2 cellular contexts compared by ENCODE assay signal in the genomic region with DNA sequence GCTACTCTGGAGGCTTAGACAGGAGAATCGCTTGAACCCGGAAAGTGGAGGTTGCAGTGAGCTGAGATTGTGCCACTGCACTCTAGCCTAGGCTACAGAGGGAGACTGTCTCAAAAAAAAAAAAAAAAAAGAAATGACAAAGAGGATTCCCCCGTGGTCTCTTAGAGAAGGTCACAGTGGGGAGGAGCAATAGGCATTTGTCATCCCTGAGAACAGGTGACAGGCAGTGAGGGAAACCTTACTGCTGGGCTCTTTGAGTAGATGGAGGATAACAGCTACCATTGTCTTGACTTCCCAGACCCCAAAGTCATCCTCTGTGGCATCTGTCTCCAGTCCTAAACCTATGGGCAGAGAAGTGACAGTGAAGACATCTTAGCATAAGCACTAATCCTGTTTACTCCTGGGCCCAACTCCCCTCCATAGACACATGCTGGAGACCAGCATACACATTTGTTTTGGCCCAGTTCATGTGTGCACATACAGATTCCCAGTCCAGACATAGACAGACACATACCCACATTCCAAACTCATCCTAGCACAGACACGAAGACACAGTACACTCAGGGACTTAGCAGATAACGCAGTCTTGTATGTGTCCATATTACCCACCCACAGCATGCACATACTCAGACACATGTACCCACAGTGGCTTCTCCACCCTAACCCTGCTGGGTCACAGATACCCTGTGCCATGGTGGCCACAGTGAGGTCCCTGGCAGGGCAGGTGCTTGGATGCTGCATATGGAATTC.
TF ChIP-seq lines count a peak whose summit lies in the region.

No MANE protein-coding gene starts in this region.

TF ChIP-seq in GM23338, 12 proteins besides CTCF, POLR2A, EP300 and RAD21 (continued from another document and continues in another):
- TF ChIP-seq, protein P1, sequence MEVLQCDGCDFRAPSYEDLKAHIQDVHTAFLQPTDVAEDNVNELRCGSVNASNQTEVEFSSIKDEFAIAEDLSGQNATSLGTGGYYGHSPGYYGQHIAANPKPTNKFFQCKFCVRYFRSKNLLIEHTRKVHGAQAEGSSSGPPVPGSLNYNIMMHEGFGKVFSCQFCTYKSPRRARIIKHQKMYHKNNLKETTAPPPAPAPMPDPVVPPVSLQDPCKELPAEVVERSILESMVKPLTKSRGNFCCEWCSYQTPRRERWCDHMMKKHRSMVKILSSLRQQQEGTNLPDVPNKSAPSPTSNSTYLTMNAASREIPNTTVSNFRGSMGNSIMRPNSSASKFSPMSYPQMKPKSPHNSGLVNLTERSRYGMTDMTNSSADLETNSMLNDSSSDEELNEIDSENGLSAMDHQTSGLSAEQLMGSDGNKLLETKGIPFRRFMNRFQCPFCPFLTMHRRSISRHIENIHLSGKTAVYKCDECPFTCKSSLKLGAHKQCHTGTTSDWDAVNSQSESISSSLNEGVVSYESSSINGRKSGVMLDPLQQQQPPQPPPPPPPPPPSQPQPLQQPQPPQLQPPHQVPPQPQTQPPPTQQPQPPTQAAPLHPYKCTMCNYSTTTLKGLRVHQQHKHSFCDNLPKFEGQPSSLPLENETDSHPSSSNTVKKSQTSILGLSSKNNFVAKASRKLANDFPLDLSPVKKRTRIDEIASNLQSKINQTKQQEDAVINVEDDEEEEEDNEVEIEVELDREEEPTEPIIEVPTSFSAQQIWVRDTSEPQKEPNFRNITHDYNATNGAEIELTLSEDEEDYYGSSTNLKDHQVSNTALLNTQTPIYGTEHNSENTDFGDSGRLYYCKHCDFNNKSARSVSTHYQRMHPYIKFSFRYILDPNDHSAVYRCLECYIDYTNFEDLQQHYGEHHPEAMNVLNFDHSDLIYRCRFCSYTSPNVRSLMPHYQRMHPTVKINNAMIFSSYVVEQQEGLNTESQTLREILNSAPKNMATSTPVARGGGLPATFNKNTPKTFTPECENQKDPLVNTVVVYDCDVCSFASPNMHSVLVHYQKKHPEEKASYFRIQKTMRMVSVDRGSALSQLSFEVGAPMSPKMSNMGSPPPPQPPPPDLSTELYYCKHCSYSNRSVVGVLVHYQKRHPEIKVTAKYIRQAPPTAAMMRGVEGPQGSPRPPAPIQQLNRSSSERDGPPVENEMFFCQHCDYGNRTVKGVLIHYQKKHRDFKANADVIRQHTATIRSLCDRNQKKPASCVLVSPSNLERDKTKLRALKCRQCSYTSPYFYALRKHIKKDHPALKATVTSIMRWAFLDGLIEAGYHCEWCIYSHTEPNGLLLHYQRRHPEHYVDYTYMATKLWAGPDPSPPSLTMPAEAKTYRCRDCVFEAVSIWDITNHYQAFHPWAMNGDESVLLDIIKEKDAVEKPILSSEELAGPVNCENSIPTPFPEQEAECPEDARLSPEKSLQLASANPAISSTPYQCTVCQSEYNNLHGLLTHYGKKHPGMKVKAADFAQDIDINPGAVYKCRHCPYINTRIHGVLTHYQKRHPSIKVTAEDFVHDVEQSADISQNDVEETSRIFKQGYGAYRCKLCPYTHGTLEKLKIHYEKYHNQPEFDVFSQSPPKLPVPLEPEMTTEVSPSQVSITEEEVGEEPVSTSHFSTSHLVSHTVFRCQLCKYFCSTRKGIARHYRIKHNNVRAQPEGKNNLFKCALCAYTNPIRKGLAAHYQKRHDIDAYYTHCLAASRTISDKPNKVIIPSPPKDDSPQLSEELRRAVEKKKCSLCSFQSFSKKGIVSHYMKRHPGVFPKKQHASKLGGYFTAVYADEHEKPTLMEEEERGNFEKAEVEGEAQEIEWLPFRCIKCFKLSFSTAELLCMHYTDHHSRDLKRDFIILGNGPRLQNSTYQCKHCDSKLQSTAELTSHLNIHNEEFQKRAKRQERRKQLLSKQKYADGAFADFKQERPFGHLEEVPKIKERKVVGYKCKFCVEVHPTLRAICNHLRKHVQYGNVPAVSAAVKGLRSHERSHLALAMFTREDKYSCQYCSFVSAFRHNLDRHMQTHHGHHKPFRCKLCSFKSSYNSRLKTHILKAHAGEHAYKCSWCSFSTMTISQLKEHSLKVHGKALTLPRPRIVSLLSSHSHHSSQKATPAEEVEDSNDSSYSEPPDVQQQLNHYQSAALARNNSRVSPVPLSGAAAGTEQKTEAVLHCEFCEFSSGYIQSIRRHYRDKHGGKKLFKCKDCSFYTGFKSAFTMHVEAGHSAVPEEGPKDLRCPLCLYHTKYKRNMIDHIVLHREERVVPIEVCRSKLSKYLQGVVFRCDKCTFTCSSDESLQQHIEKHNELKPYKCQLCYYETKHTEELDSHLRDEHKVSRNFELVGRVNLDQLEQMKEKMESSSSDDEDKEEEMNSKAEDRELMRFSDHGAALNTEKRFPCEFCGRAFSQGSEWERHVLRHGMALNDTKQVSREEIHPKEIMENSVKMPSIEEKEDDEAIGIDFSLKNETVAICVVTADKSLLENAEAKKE (CRISPR knock-in tag; IDR thresholded peaks at IDR 0.05): no peak
- no peak for TF ChIP-seq STAT1 (IDR thresholded peaks at IDR 0.05; ENCODE audit: unreplicated experiment)
- TF ChIP-seq, protein P2, sequence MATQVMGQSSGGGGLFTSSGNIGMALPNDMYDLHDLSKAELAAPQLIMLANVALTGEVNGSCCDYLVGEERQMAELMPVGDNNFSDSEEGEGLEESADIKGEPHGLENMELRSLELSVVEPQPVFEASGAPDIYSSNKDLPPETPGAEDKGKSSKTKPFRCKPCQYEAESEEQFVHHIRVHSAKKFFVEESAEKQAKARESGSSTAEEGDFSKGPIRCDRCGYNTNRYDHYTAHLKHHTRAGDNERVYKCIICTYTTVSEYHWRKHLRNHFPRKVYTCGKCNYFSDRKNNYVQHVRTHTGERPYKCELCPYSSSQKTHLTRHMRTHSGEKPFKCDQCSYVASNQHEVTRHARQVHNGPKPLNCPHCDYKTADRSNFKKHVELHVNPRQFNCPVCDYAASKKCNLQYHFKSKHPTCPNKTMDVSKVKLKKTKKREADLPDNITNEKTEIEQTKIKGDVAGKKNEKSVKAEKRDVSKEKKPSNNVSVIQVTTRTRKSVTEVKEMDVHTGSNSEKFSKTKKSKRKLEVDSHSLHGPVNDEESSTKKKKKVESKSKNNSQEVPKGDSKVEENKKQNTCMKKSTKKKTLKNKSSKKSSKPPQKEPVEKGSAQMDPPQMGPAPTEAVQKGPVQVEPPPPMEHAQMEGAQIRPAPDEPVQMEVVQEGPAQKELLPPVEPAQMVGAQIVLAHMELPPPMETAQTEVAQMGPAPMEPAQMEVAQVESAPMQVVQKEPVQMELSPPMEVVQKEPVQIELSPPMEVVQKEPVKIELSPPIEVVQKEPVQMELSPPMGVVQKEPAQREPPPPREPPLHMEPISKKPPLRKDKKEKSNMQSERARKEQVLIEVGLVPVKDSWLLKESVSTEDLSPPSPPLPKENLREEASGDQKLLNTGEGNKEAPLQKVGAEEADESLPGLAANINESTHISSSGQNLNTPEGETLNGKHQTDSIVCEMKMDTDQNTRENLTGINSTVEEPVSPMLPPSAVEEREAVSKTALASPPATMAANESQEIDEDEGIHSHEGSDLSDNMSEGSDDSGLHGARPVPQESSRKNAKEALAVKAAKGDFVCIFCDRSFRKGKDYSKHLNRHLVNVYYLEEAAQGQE (IDR thresholded peaks at IDR 0.05; ENCODE audit: unreplicated experiment): no peak
- no peak for TF ChIP-seq ZNF331 (CRISPR knock-in tag; IDR thresholded peaks at IDR 0.05; ENCODE audit: low read depth)
- no peak for TF ChIP-seq EZH2 (IDR thresholded peaks at IDR 0.05; ENCODE audit: low read depth, unreplicated experiment)
- TF ChIP-seq, protein P3, sequence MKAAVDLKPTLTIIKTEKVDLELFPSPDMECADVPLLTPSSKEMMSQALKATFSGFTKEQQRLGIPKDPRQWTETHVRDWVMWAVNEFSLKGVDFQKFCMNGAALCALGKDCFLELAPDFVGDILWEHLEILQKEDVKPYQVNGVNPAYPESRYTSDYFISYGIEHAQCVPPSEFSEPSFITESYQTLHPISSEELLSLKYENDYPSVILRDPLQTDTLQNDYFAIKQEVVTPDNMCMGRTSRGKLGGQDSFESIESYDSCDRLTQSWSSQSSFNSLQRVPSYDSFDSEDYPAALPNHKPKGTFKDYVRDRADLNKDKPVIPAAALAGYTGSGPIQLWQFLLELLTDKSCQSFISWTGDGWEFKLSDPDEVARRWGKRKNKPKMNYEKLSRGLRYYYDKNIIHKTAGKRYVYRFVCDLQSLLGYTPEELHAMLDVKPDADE (IDR thresholded peaks at IDR 0.05): no peak
- TF ChIP-seq NANOG (IDR thresholded peaks at IDR 0.05; ENCODE audit: borderline replicate concordance): no peak

TF ChIP-seq in WTC11, 78 proteins besides CTCF, POLR2A, EP300 and RAD21 (continued from another document):
- TF ChIP-seq, protein P4, sequence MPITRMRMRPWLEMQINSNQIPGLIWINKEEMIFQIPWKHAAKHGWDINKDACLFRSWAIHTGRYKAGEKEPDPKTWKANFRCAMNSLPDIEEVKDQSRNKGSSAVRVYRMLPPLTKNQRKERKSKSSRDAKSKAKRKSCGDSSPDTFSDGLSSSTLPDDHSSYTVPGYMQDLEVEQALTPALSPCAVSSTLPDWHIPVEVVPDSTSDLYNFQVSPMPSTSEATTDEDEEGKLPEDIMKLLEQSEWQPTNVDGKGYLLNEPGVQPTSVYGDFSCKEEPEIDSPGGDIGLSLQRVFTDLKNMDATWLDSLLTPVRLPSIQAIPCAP (CRISPR knock-in tag; IDR thresholded peaks at IDR 0.05): no peak
- TF ChIP-seq ATF1 (CRISPR knock-in tag; IDR thresholded peaks at IDR 0.05) (no peak), RORB (CRISPR knock-in tag; IDR thresholded peaks at IDR 0.05) (no peak), GABPB1 (CRISPR knock-in tag; IDR thresholded peaks at IDR 0.05) (no peak), EMX1 (CRISPR knock-in tag; IDR thresholded peaks at IDR 0.05) (no peak), MYBL2 (CRISPR knock-in tag; IDR thresholded peaks at IDR 0.05) (no peak), ZNF138 (CRISPR knock-in tag; conservative IDR thresholded peaks at IDR 0.05) (no peak), ZNF263 (CRISPR knock-in tag; IDR thresholded peaks at IDR 0.05; ENCODE audit: low read depth) (no peak)
- TF ChIP-seq, protein P5, sequence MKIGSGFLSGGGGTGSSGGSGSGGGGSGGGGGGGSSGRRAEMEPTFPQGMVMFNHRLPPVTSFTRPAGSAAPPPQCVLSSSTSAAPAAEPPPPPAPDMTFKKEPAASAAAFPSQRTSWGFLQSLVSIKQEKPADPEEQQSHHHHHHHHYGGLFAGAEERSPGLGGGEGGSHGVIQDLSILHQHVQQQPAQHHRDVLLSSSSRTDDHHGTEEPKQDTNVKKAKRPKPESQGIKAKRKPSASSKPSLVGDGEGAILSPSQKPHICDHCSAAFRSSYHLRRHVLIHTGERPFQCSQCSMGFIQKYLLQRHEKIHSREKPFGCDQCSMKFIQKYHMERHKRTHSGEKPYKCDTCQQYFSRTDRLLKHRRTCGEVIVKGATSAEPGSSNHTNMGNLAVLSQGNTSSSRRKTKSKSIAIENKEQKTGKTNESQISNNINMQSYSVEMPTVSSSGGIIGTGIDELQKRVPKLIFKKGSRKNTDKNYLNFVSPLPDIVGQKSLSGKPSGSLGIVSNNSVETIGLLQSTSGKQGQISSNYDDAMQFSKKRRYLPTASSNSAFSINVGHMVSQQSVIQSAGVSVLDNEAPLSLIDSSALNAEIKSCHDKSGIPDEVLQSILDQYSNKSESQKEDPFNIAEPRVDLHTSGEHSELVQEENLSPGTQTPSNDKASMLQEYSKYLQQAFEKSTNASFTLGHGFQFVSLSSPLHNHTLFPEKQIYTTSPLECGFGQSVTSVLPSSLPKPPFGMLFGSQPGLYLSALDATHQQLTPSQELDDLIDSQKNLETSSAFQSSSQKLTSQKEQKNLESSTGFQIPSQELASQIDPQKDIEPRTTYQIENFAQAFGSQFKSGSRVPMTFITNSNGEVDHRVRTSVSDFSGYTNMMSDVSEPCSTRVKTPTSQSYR (CRISPR knock-in tag; IDR thresholded peaks at IDR 0.05): no peak
- TF ChIP-seq, protein P6, sequence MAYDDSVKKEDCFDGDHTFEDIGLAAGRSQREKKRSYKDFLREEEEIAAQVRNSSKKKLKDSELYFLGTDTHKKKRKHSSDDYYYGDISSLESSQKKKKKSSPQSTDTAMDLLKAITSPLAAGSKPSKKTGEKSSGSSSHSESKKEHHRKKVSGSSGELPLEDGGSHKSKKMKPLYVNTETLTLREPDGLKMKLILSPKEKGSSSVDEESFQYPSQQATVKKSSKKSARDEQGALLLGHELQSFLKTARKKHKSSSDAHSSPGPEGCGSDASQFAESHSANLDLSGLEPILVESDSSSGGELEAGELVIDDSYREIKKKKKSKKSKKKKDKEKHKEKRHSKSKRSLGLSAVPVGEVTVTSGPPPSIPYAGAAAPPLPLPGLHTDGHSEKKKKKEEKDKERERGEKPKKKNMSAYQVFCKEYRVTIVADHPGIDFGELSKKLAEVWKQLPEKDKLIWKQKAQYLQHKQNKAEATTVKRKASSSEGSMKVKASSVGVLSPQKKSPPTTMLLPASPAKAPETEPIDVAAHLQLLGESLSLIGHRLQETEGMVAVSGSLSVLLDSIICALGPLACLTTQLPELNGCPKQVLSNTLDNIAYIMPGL (CRISPR knock-in tag; IDR thresholded peaks at IDR 0.05): no peak
- TF ChIP-seq, protein P7, sequence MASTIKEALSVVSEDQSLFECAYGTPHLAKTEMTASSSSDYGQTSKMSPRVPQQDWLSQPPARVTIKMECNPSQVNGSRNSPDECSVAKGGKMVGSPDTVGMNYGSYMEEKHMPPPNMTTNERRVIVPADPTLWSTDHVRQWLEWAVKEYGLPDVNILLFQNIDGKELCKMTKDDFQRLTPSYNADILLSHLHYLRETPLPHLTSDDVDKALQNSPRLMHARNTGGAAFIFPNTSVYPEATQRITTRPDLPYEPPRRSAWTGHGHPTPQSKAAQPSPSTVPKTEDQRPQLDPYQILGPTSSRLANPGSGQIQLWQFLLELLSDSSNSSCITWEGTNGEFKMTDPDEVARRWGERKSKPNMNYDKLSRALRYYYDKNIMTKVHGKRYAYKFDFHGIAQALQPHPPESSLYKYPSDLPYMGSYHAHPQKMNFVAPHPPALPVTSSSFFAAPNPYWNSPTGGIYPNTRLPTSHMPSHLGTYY (CRISPR knock-in tag; IDR thresholded peaks at IDR 0.05): no peak
TF ChIP-seq in WTC11: peak in this region for 0.
